ENCODE assay signal across 15 cellular contexts in genomic region chr4:7781993-7782392, GRCh38.
DNase-seq lines count a peak whose midpoint lies in the region; ATAC-seq, FAIRE-seq and TF ChIP-seq lines count a peak whose summit lies in the region.
"Had no signal": no experiment of that assay in that cellular context is flagged by ENCODE, and none has a peak within 500 bp of the region (broad histone marks: within the 10 kb centered on the region; RNA-seq: fewer than 3 reads in every experiment).

No MANE protein-coding gene starts in this region.

- H3K27me3 ChIP-seq in SK-N-SH (ENCODE audit: insufficient read depth) (no peaks in the 10 kb centered on the region), left ventricle myocardium inferior (ENCODE audit: low read depth) (no peaks in the 10 kb centered on the region), pancreas (no peaks in the 10 kb centered on the region)
- H3K27me3 ChIP-seq: body of pancreas, stomach had no signal

- H4K20me1 ChIP-seq in SK-N-SH (ENCODE audit: insufficient read depth) = peaks cover 46% of the 10 kb centered on the region

- TF ChIP-seq EP300 in SK-N-SH (IDR thresholded peaks at IDR 0.05; ENCODE audit: borderline replicate concordance in 1 of 2, low read depth in 1 of 2, low read length in 1 of 2) = no peak

- WGBS in SK-N-SH (ENCODE audit: low lambda C conversion rate) = 86% methylated on average over 14 of the region's 17 CpGs
- 90 to 92% methylated on average over 17 of the region's 17 CpGs for WGBS in pancreas, 2 donors

- TF ChIP-seq CTCF in SK-N-SH (IDR thresholded peaks at IDR 0.05) = no peak
- no peak for TF ChIP-seq CTCF in left ventricle myocardium inferior (IDR thresholded peaks at IDR 0.05; ENCODE audit: borderline replicate concordance)
- TF ChIP-seq CTCF in pancreas (IDR thresholded peaks at IDR 0.05) = no peak

- H3K4me3 ChIP-seq in SK-N-SH (ENCODE audit: low read depth in 2 of 2, low read length in 1 of 2) = no peak overlapping the region
- H3K4me3 ChIP-seq in left ventricle myocardium inferior = no peak overlapping the region
- H3K4me3 ChIP-seq in pancreas = no peak overlapping the region
- H3K4me3 ChIP-seq: body of pancreas, stomach had no signal

- POLR2A ChIA-PET in SK-N-SH (lab: Yijun Ruan, JAX) = no interaction called here

- CTCF ChIA-PET in SK-N-SH (lab: Yijun Ruan, JAX) = interaction anchor here (1.0 to 3.9 kb wide), 2 partner anchors 12 to 22 kb away, joined by 3 to 27 read pairs; no protein-coding TSS in a partner anchor

- H3K9me2 ChIP-seq in SK-N-SH = no peaks in the 10 kb centered on the region

- H3K4me2 ChIP-seq in SK-N-SH = peak overlapping the region; percentile 34; the same call in 1 of the 2 replicates

- DNase-seq in SK-N-SH (no peak), left ventricle myocardium inferior (no peak), sciatic nerve (ENCODE audit: low spot score) (no peak), pancreas (no peak), HTR-8/SVneo (ENCODE audit: insufficient read length, low spot score) (no peak)
- no peak for DNase-seq in activated naive CD8-positive, alpha-beta T cell treated with anti-CD3 and anti-CD28 coated beads, Interleukin-2, amount 50 U/mL, for 24 hours
- DNase-seq: activated CD4-positive, alpha-beta T cell treated with anti-CD3 and anti-CD28 coated beads for 1 hour; body of pancreas; naive B cell; NCI-H1694 treated with DMSO at 0.1 percent for 48 hours; NCI-H510A treated with DMSO at 0.1 percent for 48 hours; stomach had no signal

- H3K27ac Mint-ChIP-seq in activated naive CD8-positive, alpha-beta T cell treated with anti-CD3 and anti-CD28 coated beads, Interleukin-2, amount 50 U/mL, for 24 hours = peak overlapping the region; percentile 41
- H3K27ac Mint-ChIP-seq: naive B cell had no signal

- H3K9ac ChIP-seq in SK-N-SH = peak overlapping the region; percentile 17; the same call in 1 of the 2 replicates

- H3K36me3 ChIP-seq in SK-N-SH (replicated peaks in 1 of 2; ENCODE audit: control insufficient read depth in 1 of 2, insufficient read depth in 2 of 2, low read length in 1 of 2) (peaks cover 83 to 87% of the 10 kb centered on the region in 2 experiments), left ventricle myocardium inferior (peaks cover 9% of the 10 kb centered on the region), pancreas (peaks cover 0 to 12% (median 3%) of the 10 kb centered on the region in 3 donors)

- H3F3A ChIP-seq in SK-N-SH (replicated peaks; ENCODE audit: insufficient read depth) = peaks cover 45% of the 10 kb centered on the region

- H3K9me3 ChIP-seq in SK-N-SH = no peaks in the 10 kb centered on the region
- no peaks in the 10 kb centered on the region for H3K9me3 ChIP-seq in left ventricle myocardium inferior (replicated peaks)
- no peaks in the 10 kb centered on the region for H3K9me3 ChIP-seq in pancreas
- H3K9me3 ChIP-seq: body of pancreas, stomach had no signal

- no peak overlapping the region for H2AFZ ChIP-seq in SK-N-SH (ENCODE audit: low read depth)

- H3K4me1 Mint-ChIP-seq in activated naive CD8-positive, alpha-beta T cell treated with anti-CD3 and anti-CD28 coated beads, Interleukin-2, amount 50 U/mL, for 24 hours = peaks cover 37% of the 10 kb centered on the region
- H3K4me1 Mint-ChIP-seq: naive B cell had no signal

- no peak for TF ChIP-seq RAD21 in SK-N-SH (IDR thresholded peaks at IDR 0.05; ENCODE audit: low read length)

- peak overlapping the region; percentile 53 to 86 for H3K27ac ChIP-seq in SK-N-SH (ENCODE audit: low read depth in 2 of 2, low read length in 1 of 2)
- peak overlapping the region; percentile 76 for H3K27ac ChIP-seq in left ventricle myocardium inferior (replicated peaks)
- H3K27ac ChIP-seq in pancreas = no peak overlapping the region
- H3K27ac ChIP-seq: body of pancreas had no signal

- peaks cover 94% of the 10 kb centered on the region for H3K79me2 ChIP-seq in SK-N-SH (ENCODE audit: insufficient read depth)

- H3K4me1 ChIP-seq in SK-N-SH (ENCODE audit: control insufficient read depth in 1 of 2, insufficient read depth in 2 of 2, low read depth in 1 of 2, low read length in 1 of 2) = peaks cover 41 to 64% of the 10 kb centered on the region in 2 experiments
- H3K4me1 ChIP-seq in left ventricle myocardium inferior = peaks cover 43% of the 10 kb centered on the region
- H3K4me1 ChIP-seq in pancreas = no peaks in the 10 kb centered on the region
- H3K4me1 ChIP-seq: body of pancreas had no signal

- FAIRE-seq in pancreas (lab: Jason Lieb, UNC) (no peak), HTR-8/SVneo (lab: Jason Lieb, UNC) (no peak)
- FAIRE-seq: H54 had no signal

- ATAC-seq in SK-N-SH treated with all-trans-retinoic acid at 6 μM for 48 hours = no peak
- ATAC-seq in activated naive CD8-positive, alpha-beta T cell treated with anti-CD3 and anti-CD28 coated beads, Interleukin-2, amount 50 U/mL, for 24 hours = no peak
- ATAC-seq in sciatic nerve = peak; percentile 23
- no peak for ATAC-seq in pancreas
- ATAC-seq in HG03108 (IDR thresholded peaks at IDR 0.05; ENCODE audit: unreplicated experiment) = no peak
- ATAC-seq: body of pancreas had no signal

- intact Hi-C loops in left ventricle myocardium inferior (cut with micrococcal nuclease) = no loop called here
- intact Hi-C loops in sciatic nerve (cut with DNase I) = no loop called here
- intact Hi-C loops in pancreas (cut with DNase I) = no loop called here

- H3K36me3 Mint-ChIP-seq in activated naive CD8-positive, alpha-beta T cell treated with anti-CD3 and anti-CD28 coated beads, Interleukin-2, amount 50 U/mL, for 24 hours (ENCODE audit: low read depth) = peaks cover 3% of the 10 kb centered on the region
- H3K36me3 Mint-ChIP-seq: naive B cell had no signal

- H3K27me3 Mint-ChIP-seq in activated naive CD8-positive, alpha-beta T cell treated with anti-CD3 and anti-CD28 coated beads, Interleukin-2, amount 50 U/mL, for 24 hours = no peaks in the 10 kb centered on the region

- H3K9me3 Mint-ChIP-seq in activated naive CD8-positive, alpha-beta T cell treated with anti-CD3 and anti-CD28 coated beads, Interleukin-2, amount 50 U/mL, for 24 hours = no peaks in the 10 kb centered on the region
- H3K9me3 Mint-ChIP-seq: naive B cell had no signal

- no peak overlapping the region for H3K4me3 Mint-ChIP-seq in activated naive CD8-positive, alpha-beta T cell treated with anti-CD3 and anti-CD28 coated beads, Interleukin-2, amount 50 U/mL, for 24 hours
- H3K4me3 Mint-ChIP-seq: naive B cell had no signal

TF ChIP-seq in SK-N-SH, 30 proteins besides CTCF, POLR2A, EP300 and RAD21 (continues in another document):
- TF ChIP-seq USF2 (IDR thresholded peaks at IDR 0.05; ENCODE audit: borderline replicate concordance, low read depth, low read length) (no peak), TAF1 (IDR thresholded peaks at IDR 0.05; ENCODE audit: borderline replicate concordance, low read depth, low read length) (no peak), IRF3 (IDR thresholded peaks at IDR 0.05; ENCODE audit: low read depth, low read length) (no peak), MEF2A (IDR thresholded peaks at IDR 0.05; ENCODE audit: borderline replicate concordance, low read depth) (no peak), NFIC (IDR thresholded peaks at IDR 0.05; ENCODE audit: borderline replicate concordance) (no peak)

TF ChIP-seq in SK-N-SH treated with all-trans-retinoic acid at 6 μM for 48 hours, 23 proteins besides CTCF, POLR2A, EP300 and RAD21:
- no peak for TF ChIP-seq ARNTL (CRISPR knock-in tag; IDR thresholded peaks at IDR 0.05; ENCODE audit: borderline replicate concordance, low read depth)
- TF ChIP-seq CSRNP3 (CRISPR knock-in tag; IDR thresholded peaks at IDR 0.05) = no peak
- no peak for TF ChIP-seq ZFP30 (CRISPR knock-in tag; IDR thresholded peaks at IDR 0.05)
- TF ChIP-seq ZNF8 (CRISPR knock-in tag; IDR thresholded peaks at IDR 0.05) = no peak
- TF ChIP-seq PATZ1 (CRISPR knock-in tag; IDR thresholded peaks at IDR 0.05; ENCODE audit: borderline replicate concordance) = no peak
- TF ChIP-seq RARB (CRISPR knock-in tag; IDR thresholded peaks at IDR 0.05) = no peak
- no peak for TF ChIP-seq BACH2 (CRISPR knock-in tag; IDR thresholded peaks at IDR 0.05; ENCODE audit: borderline replicate concordance)
- TF ChIP-seq ZFP3 (CRISPR knock-in tag; IDR thresholded peaks at IDR 0.05) = no peak

Comparison
In these comparisons a context has a peak if more than half of its experiments do, and no peak if none do; other contexts are left out.
1. H3K27ac ChIP-seq: peak in SK-N-SH (2 of 2) and left ventricle myocardium inferior (single experiment); none in pancreas (0 of 4).